Comparison of ENCODE assay signal across 1 cellular context in the genomic region with DNA sequence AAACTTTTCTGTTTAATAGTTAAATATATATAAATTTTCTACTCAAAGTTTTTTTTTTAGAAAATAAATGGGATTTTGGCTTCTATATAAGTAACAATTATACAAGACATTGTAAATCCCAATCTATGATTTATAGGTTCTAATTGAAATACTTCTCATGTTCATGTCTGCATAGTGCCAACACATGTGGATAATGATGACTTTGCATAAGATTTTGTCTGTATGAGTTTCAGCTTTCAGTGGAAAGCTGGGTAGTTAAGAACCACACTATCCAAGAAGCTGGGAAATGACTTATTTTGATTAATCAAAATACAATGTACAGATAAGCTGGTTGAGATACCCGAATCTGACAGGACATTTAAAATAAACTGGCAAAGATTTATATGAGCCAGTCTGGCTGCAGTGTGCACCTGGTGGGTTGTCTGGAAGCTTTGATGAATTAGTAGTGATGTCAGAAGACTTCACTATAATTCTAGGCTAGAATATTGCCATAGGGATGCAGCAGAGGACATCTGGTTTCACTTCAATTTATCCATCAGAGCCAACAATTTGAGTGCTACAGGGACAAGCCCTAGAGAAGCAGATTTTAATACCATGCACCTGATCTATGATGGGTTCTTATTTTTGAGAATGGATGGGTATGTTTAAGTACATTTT.
A peak's percentile ranks its signal among the peaks of the same experiment; 100 is the strongest.
TF ChIP-seq lines count a peak whose summit lies in the region.

No MANE protein-coding gene starts in this region.

TF ChIP-seq in SK-N-SH, 30 proteins besides CTCF, POLR2A, EP300 and RAD21 (continued from another document):
- TF ChIP-seq, protein P1, sequence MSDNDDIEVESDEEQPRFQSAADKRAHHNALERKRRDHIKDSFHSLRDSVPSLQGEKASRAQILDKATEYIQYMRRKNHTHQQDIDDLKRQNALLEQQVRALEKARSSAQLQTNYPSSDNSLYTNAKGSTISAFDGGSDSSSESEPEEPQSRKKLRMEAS (IDR thresholded peaks at IDR 0.05; ENCODE audit: low read depth), result no peak
- TF ChIP-seq NRF1 (IDR thresholded peaks at IDR 0.05; ENCODE audit: low read depth, low read length) (no peak), FOSL2 (IDR thresholded peaks at IDR 0.05; ENCODE audit: borderline replicate concordance, low read depth) (no peak), RCOR1 (IDR thresholded peaks at IDR 0.05; ENCODE audit: low read length) (peak; percentile 83), GABPA (IDR thresholded peaks at IDR 0.05; ENCODE audit: low read depth) (no peak), NFIC (IDR thresholded peaks at IDR 0.05; ENCODE audit: borderline replicate concordance) (no peak), FOXJ3 (CRISPR knock-in tag; IDR thresholded peaks at IDR 0.05) (peak; percentile 54; the same call in 1 of the 2 replicates), SMC3 (IDR thresholded peaks at IDR 0.05; ENCODE audit: low read depth, low read length) (no peak), JUND (IDR thresholded peaks at IDR 0.05) (no peak), MEF2A (IDR thresholded peaks at IDR 0.05; ENCODE audit: borderline replicate concordance, low read depth) (no peak), RXRA (IDR thresholded peaks at IDR 0.05; ENCODE audit: borderline replicate concordance, low read depth) (no peak), TEAD4 (IDR thresholded peaks at IDR 0.05; ENCODE audit: borderline replicate concordance, insufficient read depth) (no peak), TCF12 (IDR thresholded peaks at IDR 0.05) (peak; percentile 54), RFX5 (IDR thresholded peaks at IDR 0.05; ENCODE audit: low read length) (no peak), EZH2phosphoT487 (IDR thresholded peaks at IDR 0.05; ENCODE audit: borderline replicate concordance, low read depth) (no peak), YY1 (IDR thresholded peaks at IDR 0.05; ENCODE audit: low read depth) (no peak), SIN3A (IDR thresholded peaks at IDR 0.05; ENCODE audit: borderline replicate concordance, low read depth, low read length) (no peak), TAF1 (IDR thresholded peaks at IDR 0.05; ENCODE audit: borderline replicate concordance, low read depth, low read length) (no peak), ELF1 (IDR thresholded peaks at IDR 0.05) (no peak)
- TF ChIP-seq, protein P2, sequence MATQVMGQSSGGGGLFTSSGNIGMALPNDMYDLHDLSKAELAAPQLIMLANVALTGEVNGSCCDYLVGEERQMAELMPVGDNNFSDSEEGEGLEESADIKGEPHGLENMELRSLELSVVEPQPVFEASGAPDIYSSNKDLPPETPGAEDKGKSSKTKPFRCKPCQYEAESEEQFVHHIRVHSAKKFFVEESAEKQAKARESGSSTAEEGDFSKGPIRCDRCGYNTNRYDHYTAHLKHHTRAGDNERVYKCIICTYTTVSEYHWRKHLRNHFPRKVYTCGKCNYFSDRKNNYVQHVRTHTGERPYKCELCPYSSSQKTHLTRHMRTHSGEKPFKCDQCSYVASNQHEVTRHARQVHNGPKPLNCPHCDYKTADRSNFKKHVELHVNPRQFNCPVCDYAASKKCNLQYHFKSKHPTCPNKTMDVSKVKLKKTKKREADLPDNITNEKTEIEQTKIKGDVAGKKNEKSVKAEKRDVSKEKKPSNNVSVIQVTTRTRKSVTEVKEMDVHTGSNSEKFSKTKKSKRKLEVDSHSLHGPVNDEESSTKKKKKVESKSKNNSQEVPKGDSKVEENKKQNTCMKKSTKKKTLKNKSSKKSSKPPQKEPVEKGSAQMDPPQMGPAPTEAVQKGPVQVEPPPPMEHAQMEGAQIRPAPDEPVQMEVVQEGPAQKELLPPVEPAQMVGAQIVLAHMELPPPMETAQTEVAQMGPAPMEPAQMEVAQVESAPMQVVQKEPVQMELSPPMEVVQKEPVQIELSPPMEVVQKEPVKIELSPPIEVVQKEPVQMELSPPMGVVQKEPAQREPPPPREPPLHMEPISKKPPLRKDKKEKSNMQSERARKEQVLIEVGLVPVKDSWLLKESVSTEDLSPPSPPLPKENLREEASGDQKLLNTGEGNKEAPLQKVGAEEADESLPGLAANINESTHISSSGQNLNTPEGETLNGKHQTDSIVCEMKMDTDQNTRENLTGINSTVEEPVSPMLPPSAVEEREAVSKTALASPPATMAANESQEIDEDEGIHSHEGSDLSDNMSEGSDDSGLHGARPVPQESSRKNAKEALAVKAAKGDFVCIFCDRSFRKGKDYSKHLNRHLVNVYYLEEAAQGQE (IDR thresholded peaks at IDR 0.05; ENCODE audit: low read depth, low read length), result no peak
- TF ChIP-seq, protein P3, sequence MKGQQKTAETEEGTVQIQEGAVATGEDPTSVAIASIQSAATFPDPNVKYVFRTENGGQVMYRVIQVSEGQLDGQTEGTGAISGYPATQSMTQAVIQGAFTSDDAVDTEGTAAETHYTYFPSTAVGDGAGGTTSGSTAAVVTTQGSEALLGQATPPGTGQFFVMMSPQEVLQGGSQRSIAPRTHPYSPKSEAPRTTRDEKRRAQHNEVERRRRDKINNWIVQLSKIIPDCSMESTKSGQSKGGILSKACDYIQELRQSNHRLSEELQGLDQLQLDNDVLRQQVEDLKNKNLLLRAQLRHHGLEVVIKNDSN (IDR thresholded peaks at IDR 0.05; ENCODE audit: borderline replicate concordance, low read depth), result no peak
- TF ChIP-seq, protein P4, sequence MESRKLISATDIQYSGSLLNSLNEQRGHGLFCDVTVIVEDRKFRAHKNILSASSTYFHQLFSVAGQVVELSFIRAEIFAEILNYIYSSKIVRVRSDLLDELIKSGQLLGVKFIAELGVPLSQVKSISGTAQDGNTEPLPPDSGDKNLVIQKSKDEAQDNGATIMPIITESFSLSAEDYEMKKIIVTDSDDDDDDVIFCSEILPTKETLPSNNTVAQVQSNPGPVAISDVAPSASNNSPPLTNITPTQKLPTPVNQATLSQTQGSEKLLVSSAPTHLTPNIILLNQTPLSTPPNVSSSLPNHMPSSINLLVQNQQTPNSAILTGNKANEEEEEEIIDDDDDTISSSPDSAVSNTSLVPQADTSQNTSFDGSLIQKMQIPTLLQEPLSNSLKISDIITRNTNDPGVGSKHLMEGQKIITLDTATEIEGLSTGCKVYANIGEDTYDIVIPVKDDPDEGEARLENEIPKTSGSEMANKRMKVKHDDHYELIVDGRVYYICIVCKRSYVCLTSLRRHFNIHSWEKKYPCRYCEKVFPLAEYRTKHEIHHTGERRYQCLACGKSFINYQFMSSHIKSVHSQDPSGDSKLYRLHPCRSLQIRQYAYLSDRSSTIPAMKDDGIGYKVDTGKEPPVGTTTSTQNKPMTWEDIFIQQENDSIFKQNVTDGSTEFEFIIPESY (IDR thresholded peaks at IDR 0.05; ENCODE audit: borderline replicate concordance, low read depth), result no peak
